Comparison of ENCODE assay signal across 29 cellular contexts in genomic region chrY:11293392-11293791, GRCh38.
"Had no signal": no experiment of that assay in that cellular context is flagged by ENCODE, and none has a peak within 500 bp of the region (broad histone marks: within the 10 kb centered on the region; RNA-seq: fewer than 3 reads in every experiment).

No MANE protein-coding gene starts in this region.

- H3K27me3 ChIP-seq: colonic mucosa, dorsolateral prefrontal cortex, esophagus muscularis mucosa, esophagus squamous epithelium, foreskin keratinocyte, gastrocnemius medialis, gastroesophageal sphincter, heart left ventricle, heart right ventricle had no signal

- FAIRE-seq: colon, endometrium, endothelial cell of umbilical vein, frontal cortex had no signal

- H3K4me3 Mint-ChIP-seq: dendritic cell treated with granulocyte-macrophage colony-stimulating factor and Interleukin-4, amounts not matched to agents 40 ng/mL and 50 ng/mL, for 4 days; effector memory CD8-positive, alpha-beta T cell; endodermal cell had no signal

- H3K9me3 Mint-ChIP-seq: dendritic cell treated with granulocyte-macrophage colony-stimulating factor and Interleukin-4, amounts not matched to agents 40 ng/mL and 50 ng/mL, for 4 days; effector memory CD8-positive, alpha-beta T cell had no signal

- H3K27ac ChIP-seq: colonic mucosa, coronary artery, dorsolateral prefrontal cortex, epithelial cell of prostate, esophagus muscularis mucosa, esophagus squamous epithelium, foreskin keratinocyte, gastrocnemius medialis, gastroesophageal sphincter, heart left ventricle, heart right ventricle had no signal

- ATAC-seq: effector memory CD8-positive, alpha-beta T cell; esophagus mucosa; foreskin keratinocyte; gastrocnemius medialis; gastroesophageal sphincter; heart left ventricle; heart right ventricle had no signal

- H3K9me3 ChIP-seq: colonic mucosa, esophagus muscularis mucosa, esophagus squamous epithelium, gastrocnemius medialis, gastroesophageal sphincter had no signal

- DNase-seq: colonic mucosa; cortex of kidney; dermis blood vessel endothelial cell; dorsolateral prefrontal cortex; effector CD4-positive, alpha-beta T cell; effector CD8-positive, alpha-beta T cell; effector memory CD4-positive, alpha-beta T cell; effector memory CD8-positive, alpha-beta T cell; endodermal cell; erythroblast; esophagus squamous epithelium; foreskin fibroblast; foreskin keratinocyte; foreskin melanocyte; gastrocnemius medialis; glutamatergic neuron; head of caudate nucleus; heart left ventricle; heart right ventricle had no signal

- H3K4me3 ChIP-seq: colonic mucosa, coronary artery, dorsolateral prefrontal cortex, esophagus muscularis mucosa, esophagus squamous epithelium, gastrocnemius medialis, gastroesophageal sphincter, heart left ventricle, heart right ventricle had no signal

- H3K27me3 Mint-ChIP-seq: dendritic cell treated with granulocyte-macrophage colony-stimulating factor and Interleukin-4, amounts not matched to agents 40 ng/mL and 50 ng/mL, for 4 days; effector memory CD8-positive, alpha-beta T cell had no signal

- H3K4me1 ChIP-seq: colonic mucosa, esophagus muscularis mucosa, esophagus squamous epithelium, foreskin keratinocyte, gastrocnemius medialis, gastroesophageal sphincter, heart left ventricle, heart right ventricle had no signal

- H3K36me3 ChIP-seq: colonic mucosa, esophagus muscularis mucosa, esophagus squamous epithelium, gastrocnemius medialis, gastroesophageal sphincter, heart left ventricle, heart right ventricle had no signal

- H3K27ac Mint-ChIP-seq: dendritic cell treated with granulocyte-macrophage colony-stimulating factor and Interleukin-4, amounts not matched to agents 40 ng/mL and 50 ng/mL, for 4 days; effector memory CD8-positive, alpha-beta T cell; endodermal cell had no signal

- H3K4me1 Mint-ChIP-seq: endodermal cell had no signal
